In the genomic region with DNA sequence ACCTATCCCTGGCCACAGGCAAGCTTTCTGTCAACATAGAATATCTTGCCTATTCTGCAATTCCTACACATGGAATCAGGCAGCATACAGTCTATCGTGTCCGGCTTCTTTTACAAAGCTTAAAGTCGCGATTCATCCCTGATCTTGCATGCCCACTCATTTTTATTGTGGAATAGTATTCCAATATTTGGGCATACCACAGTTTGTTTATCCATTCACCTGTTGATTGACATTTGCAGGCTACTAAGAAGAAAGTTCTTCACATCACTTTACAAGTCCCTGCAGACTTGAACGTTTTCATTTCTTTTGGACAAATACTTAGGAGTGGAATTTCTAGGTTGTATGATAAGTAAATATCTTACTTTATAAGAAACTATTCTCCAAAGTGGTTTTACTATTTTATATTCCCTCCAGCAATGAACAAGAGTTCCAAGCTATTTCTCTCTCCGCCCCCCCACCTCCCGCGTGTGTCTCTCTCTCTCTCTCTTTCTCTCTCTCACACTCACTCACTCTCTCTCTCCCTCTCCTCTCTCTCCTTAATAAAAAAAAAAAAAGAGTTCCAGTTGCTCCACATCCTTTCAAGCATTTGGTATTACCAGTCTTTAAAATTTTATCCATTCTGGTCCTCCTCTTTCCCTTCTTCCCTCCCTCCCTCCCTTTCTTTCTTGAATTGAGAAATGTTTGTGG, we compare ENCODE assay signal across 9 cellular contexts. TPM values are rescaled to one million over a fixed set of nuclear protein-coding genes. Genes with fewer than 3 reads are reported as not detected.
DNase-seq lines count a peak whose midpoint lies in the region; ATAC-seq and TF ChIP-seq lines count a peak whose summit lies in the region.
"Had no signal": no experiment of that assay in that cellular context is flagged by ENCODE, and none has a peak within 500 bp of the region (broad histone marks: within the 10 kb centered on the region; RNA-seq: fewer than 3 reads in every experiment).

No MANE protein-coding gene starts in this region.

- H3K4me1 Mint-ChIP-seq in CD14-positive monocyte, result peaks cover 44% of the 10 kb centered on the region
- H3K4me1 Mint-ChIP-seq in CD4-positive, alpha-beta T cell (ENCODE audit: low read depth), result peaks cover 30% of the 10 kb centered on the region

- POLR2A ChIA-PET in CD4-positive, alpha-beta T cell (lab: Charles Lee), result no interaction called here

- H3K36me3 Mint-ChIP-seq in CD14-positive monocyte, result peaks cover 0 to 3% of the 10 kb centered on the region in 2 donors
- H3K36me3 Mint-ChIP-seq in CD4-positive, alpha-beta T cell (ENCODE audit: low read depth), result no peaks in the 10 kb centered on the region

- CTCF ChIA-PET in CD4-positive, alpha-beta T cell (lab: Charles Lee), result interaction anchor here (0.7 to 1.1 kb wide), 2 partner anchors 8 to 258 kb away, joined by 3 to 4 read pairs; no protein-coding TSS in a partner anchor

- no peak overlapping the region for H3K27ac Mint-ChIP-seq in CD14-positive monocyte
- H3K27ac Mint-ChIP-seq in CD4-positive, alpha-beta T cell, result no peak overlapping the region

- H3K4me3 Mint-ChIP-seq in CD14-positive monocyte, result peak overlapping the region; percentile 91 to 97
- H3K4me3 Mint-ChIP-seq in CD4-positive, alpha-beta T cell, result no peak overlapping the region

- H3K4me2 ChIP-seq in fibroblast of lung (ENCODE audit: extremely low read depth, insufficient read depth, low read length), result peak overlapping the region; percentile 94

- H3K9me3 Mint-ChIP-seq in CD14-positive monocyte, result no peaks in the 10 kb centered on the region
- H3K9me3 Mint-ChIP-seq in CD4-positive, alpha-beta T cell, result no peaks in the 10 kb centered on the region

- peaks cover 4 to 8% (median 5%) of the 10 kb centered on the region in 3 donors for H3K27me3 Mint-ChIP-seq in CD14-positive monocyte (ENCODE audit: low read depth in 3 of 3)
- H3K27me3 Mint-ChIP-seq in CD4-positive, alpha-beta T cell, result peaks cover 43% of the 10 kb centered on the region

- no peak overlapping the region for H2AFZ ChIP-seq in fibroblast of lung (ENCODE audit: low read length)

- H3K79me2 ChIP-seq in fibroblast of lung (ENCODE audit: control insufficient read depth, insufficient read depth, low read length), result peaks cover 14% of the 10 kb centered on the region

- no peaks in the 10 kb centered on the region for H4K20me1 ChIP-seq in fibroblast of lung (ENCODE audit: control insufficient read depth, extremely low read depth, insufficient read depth, low read length)

- no peak overlapping the region for H3K9ac ChIP-seq in fibroblast of lung (ENCODE audit: insufficient read depth, low read length)
- H3K9ac ChIP-seq in rectal smooth muscle tissue (ENCODE audit: low read length), result no peak overlapping the region

- H3K27me3 ChIP-seq in fibroblast of lung (ENCODE audit: control insufficient read depth, insufficient read depth, low read length), result no peaks in the 10 kb centered on the region
- H3K27me3 ChIP-seq in rectal smooth muscle tissue (ENCODE audit: control insufficient read depth, insufficient read depth, low read length), result peaks cover 2% of the 10 kb centered on the region
- H3K27me3 ChIP-seq in CD4-positive, alpha-beta T cell (ENCODE audit: control insufficient read depth, insufficient read depth, low read length), result peaks cover 9% of the 10 kb centered on the region

- peaks cover 2% of the 10 kb centered on the region for H3K4me1 ChIP-seq in fibroblast of lung (ENCODE audit: control insufficient read depth, extremely low read depth, insufficient read depth, low read length)
- peaks cover 27% of the 10 kb centered on the region for H3K4me1 ChIP-seq in rectal smooth muscle tissue (ENCODE audit: control insufficient read depth, insufficient read depth, low read length)

- DNase-seq in CD14-positive monocyte (ENCODE audit: low spot score) (no peak), NCI-H460 (ENCODE audit: extremely low read depth, low read depth) (peak; percentile 39), fibroblast of lung (ENCODE audit: low read depth in 2 of 2) (no peak), kidney glomerular epithelial cell (lab: John Stamatoyannopoulos, UW) (no peak), activated gamma-delta T cell (lab: John Stamatoyannopoulos, UW) (no peak)
- no peak for DNase-seq in CD4-positive, alpha-beta T cell
- DNase-seq: activated gamma-delta T cell treated with Interleukin-2 at 50 U/mL for 16 hours had no signal

- H3K27ac ChIP-seq in fibroblast of lung (ENCODE audit: insufficient read depth, low read length) (no peak overlapping the region), rectal smooth muscle tissue (ENCODE audit: low read depth, low read length) (peak overlapping the region; percentile 71)
- H3K27ac ChIP-seq in CD4-positive, alpha-beta T cell (ENCODE audit: low read depth, low read length), result no peak overlapping the region

- TF ChIP-seq CTCF in CD14-positive monocyte (IDR thresholded peaks at IDR 0.05) (no peak), fibroblast of lung (conservative IDR thresholded peaks at IDR 0.05 in 1 of 2, IDR thresholded peaks at IDR 0.05 in 1 of 2; ENCODE audit: low read depth in 1 of 2, low read length in 2 of 2) (no peak)
- no peak for TF ChIP-seq CTCF in CD4-positive, alpha-beta T cell (IDR thresholded peaks at IDR 0.05)

- H3K36me3 ChIP-seq in fibroblast of lung (ENCODE audit: control insufficient read depth, insufficient read depth, low read length) (no peaks in the 10 kb centered on the region), rectal smooth muscle tissue (ENCODE audit: control insufficient read depth, insufficient read depth, low read length) (no peaks in the 10 kb centered on the region)

- no peaks in the 10 kb centered on the region for H3K9me3 ChIP-seq in fibroblast of lung (ENCODE audit: control insufficient read depth, insufficient read depth, low read depth, low read length)
- H3K9me3 ChIP-seq in CD4-positive, alpha-beta T cell (ENCODE audit: control insufficient read depth, low read length), result no peaks in the 10 kb centered on the region

- ATAC-seq in GM21360 (IDR thresholded peaks at IDR 0.05; ENCODE audit: unreplicated experiment), result no peak
- ATAC-seq in CD4-positive, alpha-beta T cell (ENCODE audit: poor library complexity), result no peak

- H3K4me3 ChIP-seq in fibroblast of lung (replicated peaks in 1 of 4; ENCODE audit: control extremely low read depth in 1 of 4, insufficient read depth in 1 of 4, low read depth in 3 of 4, low read length in 4 of 4) (peak overlapping the region in 3 of 4 experiments; percentile 66 to 81 (median 68)), rectal smooth muscle tissue (ENCODE audit: low read length) (no peak overlapping the region)

- intact Hi-C loops in CD14-positive monocyte (cut with micrococcal nuclease), result loop anchor here in 1 of 2 donors (2.0 to 10.0 kb wide), 4 partner anchors 86 to 592 kb away; no protein-coding TSS in a partner anchor
- intact Hi-C loops in CD4-positive, alpha-beta T cell (cut with DNase I, micrococcal nuclease), result loop anchor here (5.0 kb wide), 2 partner anchors 84 to 591 kb away; no protein-coding TSS in a partner anchor

RNA-seq across cellular contexts. Expression of a gene that starts 1.1 kb away (rescaled TPM):
- polyA plus RNA-seq in CD14-positive monocyte (10 to 100 TPM in 1 of 2 donors, 1 to 10 TPM in 1; 8.6 to 13.2 TPM), fibroblast of lung (14.5 and 23.3 TPM in 2 replicates)
- 66.0 and 74.0 TPM in 2 replicates for total RNA-seq in NCI-H460 (2014; rRNA removed; shearing (Covaris generic))
- 11.9 and 20.5 TPM in 2 replicates for polyA plus RNA-seq in NCI-H460 (2014; cell fraction: nucleus; rRNA removed)
- 9.0 and 13.4 TPM in 2 replicates for total RNA-seq in fibroblast of lung
- 10.3 and 14.3 TPM in 2 replicates for polyA plus RNA-seq in fibroblast of lung (2012)
- 8.1 and 13.2 TPM in 2 replicates for polyA minus RNA-seq in fibroblast of lung (ENCODE audit: low replicate concordance)
- 1 to 10 TPM; 3.8 to 5.6 TPM for total RNA-seq in CD4-positive, alpha-beta T cell
